In genomic region chr18:44683566-44683965, GRCh38 we compare ENCODE assay signal across 14 cellular contexts. TPM values are rescaled to one million over a fixed set of nuclear protein-coding genes. Genes with fewer than 3 reads are reported as not detected.
DNase-seq lines count a peak whose midpoint lies in the region; ATAC-seq and TF ChIP-seq lines count a peak whose summit lies in the region.
"Had no signal": no experiment of that assay in that cellular context is flagged by ENCODE, and none has a peak within 500 bp of the region (broad histone marks: within the 10 kb centered on the region; RNA-seq: fewer than 3 reads in every experiment).

No MANE protein-coding gene starts in this region.

- H3K4me3 ChIP-seq in RWPE2 (ENCODE audit: severe bottlenecking) = no peak overlapping the region
- H3K4me3 ChIP-seq in rectal smooth muscle tissue (ENCODE audit: low read length) = no peak overlapping the region

- no peak overlapping the region for H3K9ac ChIP-seq in rectal smooth muscle tissue (ENCODE audit: low read length)

- no peak for TF ChIP-seq CTCF in AG09319 (IDR thresholded peaks at IDR 0.05; ENCODE audit: low read depth, low read length)
- no peak for TF ChIP-seq CTCF in RWPE2 (IDR thresholded peaks at IDR 0.05; ENCODE audit: poor library complexity, severe bottlenecking)
- TF ChIP-seq CTCF in Calu3 (IDR thresholded peaks at IDR 0.05; ENCODE audit: unreplicated experiment) = no peak

- H3K9me3 Mint-ChIP-seq in Calu3 (ENCODE audit: low read depth, unreplicated experiment) = no peaks in the 10 kb centered on the region

- no peak for ATAC-seq in RWPE2 (ENCODE audit: low read depth)
- no peak for ATAC-seq in esophagus mucosa

- no peak overlapping the region for H3K27ac Mint-ChIP-seq in Calu3 (ENCODE audit: unreplicated experiment)

- H3K9me3 ChIP-seq in RWPE2 (ENCODE audit: severe bottlenecking) = no peaks in the 10 kb centered on the region

- peak; percentile 45 for DNase-seq in AG09319 (ENCODE audit: extremely low read depth, low read depth)
- no peak for DNase-seq in RWPE2 (ENCODE audit: low spot score)
- DNase-seq in fibroblast of peridontal ligament (ENCODE audit: extremely low read depth) = peak; percentile 90
- DNase-seq in NCI-H82 (lab: John Stamatoyannopoulos, UW) = no peak
- DNase-seq in NCI-H1417 (lab: John Stamatoyannopoulos, UW) = no peak
- no peak for DNase-seq in Calu3
- DNase-seq: activated naive CD4-positive, alpha-beta T cell treated with Interleukin-2 at 50 U/mL for 16 hours; brain microvascular endothelial cell; effector memory CD4-positive, alpha-beta T cell; islet precursor cell; stimulated activated CD4-positive, alpha-beta T cell treated with anti-CD3 and anti-CD28 coated beads, Interleukin-15, amount 100 ng/mL, for 24 hours; T-helper 1 cell had no signal

- H3K27me3 Mint-ChIP-seq in Calu3 (ENCODE audit: unreplicated experiment) = no peaks in the 10 kb centered on the region

- peaks cover 27% of the 10 kb centered on the region for H3K36me3 Mint-ChIP-seq in Calu3 (ENCODE audit: insufficient read depth, unreplicated experiment)

- H3K4me1 ChIP-seq in RWPE2 (ENCODE audit: insufficient read depth, poor library complexity, severe bottlenecking) = peaks cover 10% of the 10 kb centered on the region
- peaks cover 16% of the 10 kb centered on the region for H3K4me1 ChIP-seq in rectal smooth muscle tissue (ENCODE audit: control insufficient read depth, insufficient read depth, low read length)

- CTCF ChIA-PET in Calu3 (lab: Charles Lee) = no interaction called here

- H3K27me3 ChIP-seq in RWPE2 (ENCODE audit: insufficient read depth, poor library complexity, severe bottlenecking) = no peaks in the 10 kb centered on the region
- no peaks in the 10 kb centered on the region for H3K27me3 ChIP-seq in rectal smooth muscle tissue (ENCODE audit: control insufficient read depth, insufficient read depth, low read length)
- H3K27me3 ChIP-seq: brain microvascular endothelial cell had no signal

- no peak overlapping the region for H3K4me3 Mint-ChIP-seq in Calu3 (ENCODE audit: low read depth, unreplicated experiment)

- intact Hi-C loops in Calu3 (cut with micrococcal nuclease; ENCODE audit: unreplicated experiment) = loop anchor here (10.0 kb wide), 1 partner anchor 111 kb away; no protein-coding TSS in a partner anchor

- H3K27ac ChIP-seq in RWPE2 (ENCODE audit: poor library complexity, severe bottlenecking) (peak overlapping the region; percentile 88), rectal smooth muscle tissue (ENCODE audit: low read depth, low read length) (peak overlapping the region; percentile 96)
- H3K27ac ChIP-seq: brain microvascular endothelial cell had no signal

- BruUV-seq in Calu3 (replicated peaks; lab: Mats Ljungman, UMichigan) = no TSS peak

- no peaks in the 10 kb centered on the region for H3K4me1 Mint-ChIP-seq in Calu3 (ENCODE audit: low read depth, unreplicated experiment)

- H3K36me3 ChIP-seq in RWPE2 (ENCODE audit: low read depth) = no peaks in the 10 kb centered on the region
- H3K36me3 ChIP-seq in rectal smooth muscle tissue (ENCODE audit: control insufficient read depth, insufficient read depth, low read length) = no peaks in the 10 kb centered on the region
- H3K36me3 ChIP-seq: brain microvascular endothelial cell had no signal

RNA-seq across cellular contexts. Expression of gene SETBP1, which starts 2.9 kb away (rescaled TPM):
- total RNA-seq in Calu3 (2022) (5.3 and 6.0 TPM in 2 replicates), esophagus mucosa (8.5 TPM)

Comparison
In these comparisons a context has a peak if more than half of its experiments do, and no peak if none do; other contexts are left out.
1. DNase-seq: peak in AG09319 (single experiment) and fibroblast of peridontal ligament (single experiment); none in RWPE2 (single experiment), NCI-H82 (single experiment), NCI-H1417 (0 of 3) and Calu3 (single experiment).